In genomic region chr14:49303952-49304516, GRCh38 we compare ENCODE assay signal across 8 cellular contexts.
A peak's percentile ranks its signal among the peaks of the same experiment; 100 is the strongest.
DNase-seq lines count a peak whose midpoint lies in the region; ATAC-seq and TF ChIP-seq lines count a peak whose summit lies in the region.

No MANE protein-coding gene starts in this region.

- H3K36me3 ChIP-seq in ascending aorta: no peaks in the 10 kb centered on the region

- intact Hi-C loops in ascending aorta (cut with DNase I): no loop called here

- no peak overlapping the region for H3K4me3 ChIP-seq in ascending aorta

- ATAC-seq in left lobe of liver (peak; percentile 57), GM21381 (IDR thresholded peaks at IDR 0.05; ENCODE audit: unreplicated experiment) (no peak), HG03565 (IDR thresholded peaks at IDR 0.05; ENCODE audit: unreplicated experiment) (no peak)

- H3K4me1 ChIP-seq in ascending aorta: no peaks in the 10 kb centered on the region

- H3K9me3 ChIP-seq in ascending aorta: no peaks in the 10 kb centered on the region

- peak; percentile 2 for DNase-seq in EL
- peak; percentile 14 for DNase-seq in MV-4-11 (lab: John Stamatoyannopoulos, UW)
- DNase-seq in astrocyte of the hippocampus (ENCODE audit: low read depth, low spot score): peak; percentile 77
- DNase-seq in left lobe of liver (ENCODE audit: low spot score): no peak
- no peak for DNase-seq in ascending aorta (ENCODE audit: low spot score in 2 of 2)
- no peak for DNase-seq in activated T-cell treated with anti-CD3 and anti-CD28 coated beads, Interleukin-2, amount 50 U/mL, for 48 hours

- H3K27me3 ChIP-seq in ascending aorta: no peaks in the 10 kb centered on the region

- TF ChIP-seq CTCF in ascending aorta (IDR thresholded peaks at IDR 0.05): no peak

- H3K27ac ChIP-seq in ascending aorta: no peak overlapping the region

Comparison
In these comparisons a context has a peak if more than half of its experiments do, and no peak if none do; other contexts are left out.
1. DNase-seq: peak in EL (single experiment), MV-4-11 (single experiment) and astrocyte of the hippocampus (single experiment); none in left lobe of liver (single experiment), ascending aorta (0 of 2) and activated T-cell treated with anti-CD3 and anti-CD28 coated beads, Interleukin-2, amount 50 U/mL, for 48 hours (0 of 2).